ENCODE assay signal across 1 cellular context in genomic region chr12:68246350-68246749, GRCh38.
TF ChIP-seq lines count a peak whose summit lies in the region.

No MANE protein-coding gene starts in this region.

TF ChIP-seq in HepG2, 621 proteins besides CTCF, POLR2A, EP300 and RAD21:
- TF ChIP-seq ZFP62 (CRISPR knock-in tag; IDR thresholded peaks at IDR 0.05), result no peak
- no peak for TF ChIP-seq ZNF281 (CRISPR knock-in tag; IDR thresholded peaks at IDR 0.05; ENCODE audit: borderline replicate concordance)
- no peak for TF ChIP-seq KLF12 (CRISPR knock-in tag; IDR thresholded peaks at IDR 0.05; ENCODE audit: borderline replicate concordance)
- TF ChIP-seq SKI (IDR thresholded peaks at IDR 0.05; ENCODE audit: partially characterized antibody), result no peak
- TF ChIP-seq HIVEP1 (CRISPR knock-in tag; IDR thresholded peaks at IDR 0.05), result no peak
- TF ChIP-seq SMAD3 (CRISPR knock-in tag; IDR thresholded peaks at IDR 0.05), result no peak
- TF ChIP-seq DZIP1 (CRISPR knock-in tag; IDR thresholded peaks at IDR 0.05), result no peak
- TF ChIP-seq ZEB1 (IDR thresholded peaks at IDR 0.05; ENCODE audit: insufficient replicate concordance, low read depth), result no peak
- no peak for TF ChIP-seq SNAPC4 (CRISPR knock-in tag; IDR thresholded peaks at IDR 0.05)
